Comparison of ENCODE assay signal across 12 cellular contexts in genomic region chr1:38061883-38062328, GRCh38. TPM values are rescaled to one million over a fixed set of nuclear protein-coding genes. Genes with fewer than 3 reads are reported as not detected.
A peak's percentile ranks its signal among the peaks of the same experiment; 100 is the strongest.
DNase-seq lines count a peak whose midpoint lies in the region; ATAC-seq, FAIRE-seq and TF ChIP-seq lines count a peak whose summit lies in the region.
"Had no signal": no experiment of that assay in that cellular context is flagged by ENCODE, and none has a peak within 500 bp of the region (broad histone marks: within the 10 kb centered on the region; RNA-seq: fewer than 3 reads in every experiment).

No MANE protein-coding gene starts in this region.

- TF ChIP-seq CTCF in GM13977 (IDR thresholded peaks at IDR 0.05; ENCODE audit: extremely low read depth, insufficient read depth, missing control alignments): no peak

- peaks cover 3% of the 10 kb centered on the region for H3K27me3 Mint-ChIP-seq in activated T-helper 17 cell treated with anti-CD3 and anti-CD28 coated beads, Interleukin-2, amount 50 U/mL, for 72 hours

- H3K4me3 Mint-ChIP-seq in activated T-helper 17 cell treated with anti-CD3 and anti-CD28 coated beads, Interleukin-2, amount 50 U/mL, for 72 hours: peak overlapping the region; percentile 38
- H3K4me3 Mint-ChIP-seq: central memory CD8-positive, alpha-beta T cell had no signal

- no peaks in the 10 kb centered on the region for H3K36me3 Mint-ChIP-seq in activated T-helper 17 cell treated with anti-CD3 and anti-CD28 coated beads, Interleukin-2, amount 50 U/mL, for 72 hours (ENCODE audit: low read depth)

- H3K4me1 Mint-ChIP-seq in activated T-helper 17 cell treated with anti-CD3 and anti-CD28 coated beads, Interleukin-2, amount 50 U/mL, for 72 hours: peaks cover 6% of the 10 kb centered on the region
- H3K4me1 Mint-ChIP-seq: central memory CD8-positive, alpha-beta T cell had no signal

- ATAC-seq in GM19324 (IDR thresholded peaks at IDR 0.05; ENCODE audit: low FRiP score, unreplicated experiment) (peak; percentile 52), HG02840 (IDR thresholded peaks at IDR 0.05; ENCODE audit: low FRiP score, unreplicated experiment) (peak; percentile 54)
- ATAC-seq in activated T-helper 17 cell treated with anti-CD3 and anti-CD28 coated beads, Interleukin-2, amount 50 U/mL, for 72 hours (replicated peaks): peak; percentile 89

- DNase-seq in GM13977 (ENCODE audit: low spot score): peak; percentile 74
- DNase-seq in activated CD8-positive, alpha-beta memory T cell treated with anti-CD3 and anti-CD28 coated beads, Interleukin-2, amount 50 U/mL, for 48 hours: no peak
- no peak for DNase-seq in frontal cortex (ENCODE audit: low spot score in 2 of 2)
- no peak for DNase-seq in DMS153 (lab: John Stamatoyannopoulos, UW)
- DNase-seq in DMS153 treated with DMSO at 0.1 percent for 48 hours (lab: John Stamatoyannopoulos, UW; ENCODE audit: unreplicated experiment): no peak
- DNase-seq: activated gamma-delta T cell treated with Interleukin-2 at 50 U/mL for 16 hours, KG1 had no signal

- peak overlapping the region; percentile 82 for H3K27ac Mint-ChIP-seq in activated T-helper 17 cell treated with anti-CD3 and anti-CD28 coated beads, Interleukin-2, amount 50 U/mL, for 72 hours

- no peaks in the 10 kb centered on the region for H3K9me3 Mint-ChIP-seq in activated T-helper 17 cell treated with anti-CD3 and anti-CD28 coated beads, Interleukin-2, amount 50 U/mL, for 72 hours
- H3K9me3 Mint-ChIP-seq: central memory CD8-positive, alpha-beta T cell had no signal

- no peak for FAIRE-seq in frontal cortex (lab: Jason Lieb, UNC)
- FAIRE-seq: islet of Langerhans had no signal

- in situ Hi-C loops in GM13977 (cut with MboI; ENCODE audit: low pct_unique_long_range_greater_than_20kb, low sequenced_read_pairs, unreplicated experiment): no loop called here

RNA-seq across cellular contexts. Expression of gene POU3F1, which starts 15.3 kb away (rescaled TPM):
- under 1 TPM; 0.11 TPM for total RNA-seq in activated T-helper 17 cell treated with anti-CD3 and anti-CD28 coated beads, Interleukin-2, amount 50 U/mL, for 72 hours
- total RNA-seq in frontal cortex: 9.4 TPM

RNA-seq across cellular contexts. Expression of gene UTP11, which starts 49.4 kb away (rescaled TPM):
- total RNA-seq in activated T-helper 17 cell treated with anti-CD3 and anti-CD28 coated beads, Interleukin-2, amount 50 U/mL, for 72 hours: 10 to 100 TPM; 41.1 to 60.8 TPM
- total RNA-seq in frontal cortex: 49.7 TPM

RNA-seq across cellular contexts. Expression of gene FHL3, which starts 56.6 kb away (rescaled TPM):
- 10 to 100 TPM in 1 of 2 donors, 1 to 10 TPM in 1; 8.6 to 15.5 TPM for total RNA-seq in activated T-helper 17 cell treated with anti-CD3 and anti-CD28 coated beads, Interleukin-2, amount 50 U/mL, for 72 hours
- 4.9 TPM for total RNA-seq in frontal cortex
